ENCODE assay signal across 35 cellular contexts in genomic region chr5:65279603-65280002, GRCh38.
"Had no signal": no experiment of that assay in that cellular context is flagged by ENCODE, and none has a peak within 500 bp of the region (broad histone marks: within the 10 kb centered on the region; RNA-seq: fewer than 3 reads in every experiment).

No MANE protein-coding gene starts in this region.

- H3K27me3 ChIP-seq: MG63 had no signal

- DNase-seq: Kasumi-1, MG63, MM.1S, MV-4-11, NCI-H1048, NCI-H1092, NCI-H1092 treated with DMSO at 0.1 percent for 48 hours, NCI-H1105, NCI-H1105 treated with DMSO at 0.1 percent for 48 hours, NCI-H1417, NCI-H1417 treated with DMSO at 0.1 percent for 48 hours, NCI-H1436, NCI-H1436 treated with DMSO at 0.1 percent for 48 hours, NCI-H146, NCI-H1694, NCI-H1694 treated with DMSO at 0.1 percent for 48 hours, NCI-H187, NCI-H187 treated with DMSO at 0.1 percent for 48 hours, NCI-H1930, NCI-H2029, NCI-H2029 treated with DMSO at 0.1 percent for 48 hours, NCI-H2081, NCI-H2081 treated with DMSO at 0.1 percent for 48 hours, NCI-H2107, NCI-H2171, NCI-H2171 treated with DMSO at 0.1 percent for 48 hours, NCI-H2227 treated with DMSO at 0.1 percent for 48 hours, NCI-H226, NCI-H345, NCI-H446, NCI-H446 treated with DMSO at 0.1 percent for 48 hours, NCI-H510A, NCI-H510A treated with DMSO at 0.1 percent for 48 hours, NCI-H524, NCI-H524 treated with DMSO at 0.1 percent for 48 hours had no signal

- H3K9me3 ChIP-seq: MG63 had no signal

- H3K4me3 ChIP-seq: MG63 had no signal

- H3K36me3 ChIP-seq: MG63 had no signal
